In the genomic region with DNA sequence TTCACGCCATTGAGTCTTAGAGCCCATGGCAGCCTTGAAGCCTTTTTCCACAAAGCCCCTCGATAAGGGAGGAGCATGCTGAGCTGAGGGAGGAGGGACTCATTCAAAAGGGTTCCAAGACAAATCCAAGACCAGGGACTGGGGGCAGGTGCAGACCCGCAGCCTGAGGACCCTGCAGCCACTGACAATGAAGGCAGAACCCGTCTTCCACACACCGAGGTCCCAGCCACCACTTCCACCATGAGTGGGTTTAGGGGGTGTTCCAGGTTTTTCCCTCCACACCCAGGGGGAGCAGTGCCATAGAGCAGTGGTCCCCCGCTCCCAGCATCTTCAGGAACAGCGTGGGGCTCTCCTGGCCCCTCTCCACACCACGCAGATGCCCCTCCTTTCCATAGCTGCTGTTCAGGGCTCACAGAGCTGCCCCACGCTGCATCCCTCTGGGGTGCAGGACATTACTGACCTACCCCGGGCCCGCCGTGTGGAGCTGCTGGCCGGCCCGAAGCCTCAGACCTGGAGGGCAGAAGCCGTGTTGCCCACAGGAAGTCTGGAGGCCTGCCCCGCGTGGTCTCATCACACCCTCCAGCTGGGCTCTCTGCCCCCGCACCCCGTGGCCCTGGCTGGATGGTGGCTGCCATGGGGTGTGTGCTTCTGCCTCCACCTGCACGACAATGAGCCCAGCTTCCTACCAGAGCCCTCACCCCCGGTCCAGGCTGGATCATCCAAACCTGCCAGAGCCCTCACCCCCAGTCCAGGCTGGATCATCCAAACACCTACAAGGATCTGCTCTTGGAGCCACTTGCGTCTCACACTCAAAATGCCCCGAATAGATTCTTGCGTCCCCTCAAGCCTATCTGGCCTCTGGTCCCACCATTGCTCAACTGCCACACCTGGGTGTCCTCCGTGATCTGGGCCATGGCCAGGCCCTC, we compare ENCODE assay signal across 16 cellular contexts.
DNase-seq lines count a peak whose midpoint lies in the region; ATAC-seq and TF ChIP-seq lines count a peak whose summit lies in the region.
"Had no signal": no experiment of that assay in that cellular context is flagged by ENCODE, and none has a peak within 500 bp of the region (broad histone marks: within the 10 kb centered on the region; RNA-seq: fewer than 3 reads in every experiment).

No MANE protein-coding gene starts in this region.

- DNase-seq in stimulated activated naive CD8-positive, alpha-beta T cell treated with anti-CD3 and anti-CD28 coated beads, Interleukin-15, amount 100 ng/mL, for 72 hours = no peak
- no peak for DNase-seq in stimulated activated naive CD8-positive, alpha-beta T cell treated with anti-CD3 and anti-CD28 coated beads, Interleukin-15, Interleukin-2, amounts not matched to agents 100 U/mL and 50 U/mL, for 24 hours
- no peak for DNase-seq in lower lobe of right lung
- DNase-seq: BE2C; C1 segment of cervical spinal cord; Caco-2; CD4-positive, CD25-positive, alpha-beta regulatory T cell; CD8-positive, alpha-beta memory T cell; H7; HFFc6; IMR-90 had no signal

- H3K4me1 ChIP-seq in lower lobe of right lung = no peaks in the 10 kb centered on the region
- H3K4me1 ChIP-seq: BE2C, Caco-2 had no signal

- H3K27me3 Mint-ChIP-seq in stimulated activated naive CD8-positive, alpha-beta T cell treated with anti-CD3 and anti-CD28 coated beads, Interleukin-15, amount 100 ng/mL, for 72 hours = no peaks in the 10 kb centered on the region
- no peaks in the 10 kb centered on the region for H3K27me3 Mint-ChIP-seq in stimulated activated memory B cell treated with anti-CD40 and anti-IgM and Interleukin-4, amounts not matched to agents 10 μg/mL and 1 μg/mL and 100 μg/mL, for 72 hours
- H3K27me3 Mint-ChIP-seq: CD4-positive, CD25-positive, alpha-beta regulatory T cell had no signal

- no peaks in the 10 kb centered on the region for H3K9me3 Mint-ChIP-seq in stimulated activated naive CD8-positive, alpha-beta T cell treated with anti-CD3 and anti-CD28 coated beads, Interleukin-15, amount 100 ng/mL, for 72 hours
- H3K9me3 Mint-ChIP-seq in stimulated activated memory B cell treated with anti-CD40 and anti-IgM and Interleukin-4, amounts not matched to agents 10 μg/mL and 1 μg/mL and 100 μg/mL, for 72 hours = peaks cover 3% of the 10 kb centered on the region
- H3K9me3 Mint-ChIP-seq: CD4-positive, CD25-positive, alpha-beta regulatory T cell had no signal

- intact Hi-C loops in lower lobe of right lung (cut with DNase I) = no loop called here

- peak; percentile 18 for ATAC-seq in stimulated activated naive CD8-positive, alpha-beta T cell treated with anti-CD3 and anti-CD28 coated beads, Interleukin-15, amount 100 ng/mL, for 72 hours
- ATAC-seq in stimulated activated naive CD8-positive, alpha-beta T cell treated with anti-CD3 and anti-CD28 coated beads, Interleukin-15, Interleukin-2, amounts not matched to agents 100 U/mL and 50 U/mL, for 24 hours = no peak
- ATAC-seq in lower lobe of right lung (peak; percentile 26 to 44), GM19467 (IDR thresholded peaks at IDR 0.05; ENCODE audit: unreplicated experiment) (no peak), GM19035 (IDR thresholded peaks at IDR 0.05; ENCODE audit: unreplicated experiment) (no peak)
- peak; percentile 44 for ATAC-seq in stimulated activated memory B cell treated with anti-CD40 and anti-IgM and Interleukin-4, amounts not matched to agents 10 μg/mL and 1 μg/mL and 100 μg/mL, for 72 hours
- ATAC-seq: GM23338, HCT116 had no signal

- H3K27ac Mint-ChIP-seq in stimulated activated naive CD8-positive, alpha-beta T cell treated with anti-CD3 and anti-CD28 coated beads, Interleukin-15, amount 100 ng/mL, for 72 hours = no peak overlapping the region
- no peak overlapping the region for H3K27ac Mint-ChIP-seq in stimulated activated memory B cell treated with anti-CD40 and anti-IgM and Interleukin-4, amounts not matched to agents 10 μg/mL and 1 μg/mL and 100 μg/mL, for 72 hours
- H3K27ac Mint-ChIP-seq: CD4-positive, CD25-positive, alpha-beta regulatory T cell; CD8-positive, alpha-beta memory T cell; GM23338; HFFc6 had no signal

- H3K27me3 ChIP-seq in lower lobe of right lung (ENCODE audit: low read depth) = no peaks in the 10 kb centered on the region
- H3K27me3 ChIP-seq: BE2C had no signal

- no peaks in the 10 kb centered on the region for H3K36me3 Mint-ChIP-seq in stimulated activated memory B cell treated with anti-CD40 and anti-IgM and Interleukin-4, amounts not matched to agents 10 μg/mL and 1 μg/mL and 100 μg/mL, for 72 hours
- H3K36me3 Mint-ChIP-seq: CD4-positive, CD25-positive, alpha-beta regulatory T cell; CD8-positive, alpha-beta memory T cell had no signal

- no peaks in the 10 kb centered on the region for H3K4me1 Mint-ChIP-seq in stimulated activated naive CD8-positive, alpha-beta T cell treated with anti-CD3 and anti-CD28 coated beads, Interleukin-15, amount 100 ng/mL, for 72 hours
- no peaks in the 10 kb centered on the region for H3K4me1 Mint-ChIP-seq in stimulated activated memory B cell treated with anti-CD40 and anti-IgM and Interleukin-4, amounts not matched to agents 10 μg/mL and 1 μg/mL and 100 μg/mL, for 72 hours
- H3K4me1 Mint-ChIP-seq: CD4-positive, CD25-positive, alpha-beta regulatory T cell; CD8-positive, alpha-beta memory T cell; GM23338 had no signal

- H3K36me3 ChIP-seq in lower lobe of right lung = no peaks in the 10 kb centered on the region
- H3K36me3 ChIP-seq: BE2C had no signal

- no peak overlapping the region for H3K4me3 ChIP-seq in lower lobe of right lung
- H3K4me3 ChIP-seq: GM23338 had no signal

- no peak overlapping the region for H3K27ac ChIP-seq in lower lobe of right lung

- no peak overlapping the region for H3K4me3 Mint-ChIP-seq in stimulated activated naive CD8-positive, alpha-beta T cell treated with anti-CD3 and anti-CD28 coated beads, Interleukin-15, amount 100 ng/mL, for 72 hours
- no peak overlapping the region for H3K4me3 Mint-ChIP-seq in stimulated activated memory B cell treated with anti-CD40 and anti-IgM and Interleukin-4, amounts not matched to agents 10 μg/mL and 1 μg/mL and 100 μg/mL, for 72 hours
- H3K4me3 Mint-ChIP-seq: CD4-positive, CD25-positive, alpha-beta regulatory T cell; CD8-positive, alpha-beta memory T cell; GM23338; HFFc6 had no signal

- no peaks in the 10 kb centered on the region for H3K9me3 ChIP-seq in lower lobe of right lung
- H3K9me3 ChIP-seq: BE2C, Caco-2 had no signal

- no peak for TF ChIP-seq CTCF in lower lobe of right lung (IDR thresholded peaks at IDR 0.05)

Comparison
In these comparisons a context has a peak if more than half of its experiments do, and no peak if none do; other contexts are left out.
1. ATAC-seq: peak in stimulated activated naive CD8-positive, alpha-beta T cell treated with anti-CD3 and anti-CD28 coated beads, Interleukin-15, amount 100 ng/mL, for 72 hours (single experiment), lower lobe of right lung (2 of 2) and stimulated activated memory B cell treated with anti-CD40 and anti-IgM and Interleukin-4, amounts not matched to agents 10 μg/mL and 1 μg/mL and 100 μg/mL, for 72 hours (single experiment); none in stimulated activated naive CD8-positive, alpha-beta T cell treated with anti-CD3 and anti-CD28 coated beads, Interleukin-15, Interleukin-2, amounts not matched to agents 100 U/mL and 50 U/mL, for 24 hours (single experiment), GM19467 (single experiment) and GM19035 (single experiment).